In the genomic region with DNA sequence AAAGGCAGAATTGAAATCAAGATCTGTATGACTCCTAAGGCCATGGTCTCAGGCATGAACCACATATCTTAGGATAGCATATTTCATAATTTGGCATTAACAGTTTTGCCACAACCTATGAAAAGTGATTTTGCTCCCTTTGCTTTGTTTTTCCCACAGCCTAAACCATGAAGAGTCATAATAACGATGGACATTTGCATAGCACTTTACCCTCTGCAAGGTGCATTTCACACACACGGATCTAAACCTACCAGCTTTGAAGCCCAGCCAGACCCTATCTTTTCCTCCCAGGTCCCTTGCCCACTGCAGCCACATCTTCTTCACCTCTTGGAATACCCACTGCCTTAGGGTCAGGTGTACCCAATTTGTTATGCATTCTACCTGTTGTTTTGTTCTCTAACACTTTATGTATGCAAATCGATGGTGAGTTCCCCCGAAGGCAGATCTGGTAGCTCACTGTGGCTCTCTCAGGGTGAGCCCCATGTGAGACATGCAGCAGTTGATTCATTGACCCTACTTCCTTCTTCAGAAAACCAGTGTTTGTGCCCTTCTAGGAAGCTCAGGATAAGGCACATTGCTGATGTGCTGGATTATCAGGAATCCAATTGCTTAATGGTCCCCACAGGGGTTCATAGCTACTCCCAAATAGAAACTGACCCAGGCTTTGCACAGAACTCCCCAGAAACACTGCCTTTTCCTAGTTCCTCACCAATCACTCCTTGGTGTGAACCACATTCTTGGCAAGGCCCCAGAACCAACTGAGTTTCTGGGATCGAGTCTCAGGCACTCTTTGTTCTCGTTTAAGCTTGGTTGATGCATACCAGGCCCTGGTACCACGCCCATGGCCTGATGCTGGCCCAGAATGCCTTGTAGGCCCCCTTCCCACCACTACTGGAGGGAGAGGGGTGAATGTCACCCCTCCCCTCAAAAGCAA, we compare ENCODE assay signal across 10 cellular contexts. TPM values are rescaled to one million over a fixed set of nuclear protein-coding genes. Genes with fewer than 3 reads are reported as not detected.
DNase-seq lines count a peak whose midpoint lies in the region; ATAC-seq and TF ChIP-seq lines count a peak whose summit lies in the region.
"Had no signal": no experiment of that assay in that cellular context is flagged by ENCODE, and none has a peak within 500 bp of the region (broad histone marks: within the 10 kb centered on the region; RNA-seq: fewer than 3 reads in every experiment).

No MANE protein-coding gene starts in this region.

- WGBS in neuronal stem cell (ENCODE audit: extremely low coverage in 2 of 2, insufficient read length in 2 of 2, insufficient replicate concordance in 1 of 2), 2 donors = no CpG with 5 or more reads among the region's 7 CpGs
- 80 to 86% methylated on average over 7 of the region's 7 CpGs for WGBS in testis, 2 donors

- H3K27ac Mint-ChIP-seq in GM23338 = no peak overlapping the region
- peak overlapping the region; percentile 5 to 88 (median 12) for H3K27ac Mint-ChIP-seq in IgD-negative memory B cell

- H3K36me3 ChIP-seq in GM23338 (ENCODE audit: insufficient read depth) (no peaks in the 10 kb centered on the region), neuronal stem cell (replicated peaks in 1 of 2; ENCODE audit: control insufficient read depth in 2 of 2, insufficient read depth in 2 of 2, low read length in 2 of 2) (no peaks in the 10 kb centered on the region), testis (ENCODE audit: low read depth, missing control alignments) (no peaks in the 10 kb centered on the region)

- no peaks in the 10 kb centered on the region for H3K79me2 ChIP-seq in GM23338 (replicated peaks; ENCODE audit: insufficient read depth)

- peaks cover 38% of the 10 kb centered on the region for H3K4me1 Mint-ChIP-seq in GM23338
- H3K4me1 Mint-ChIP-seq in IgD-negative memory B cell = peaks cover 43 to 51% (median 51%) of the 10 kb centered on the region in 3 donors

- intact Hi-C loops in testis (cut with DNase I; ENCODE audit: low total_unique reads) = no loop called here

- H3K27ac ChIP-seq in GM23338 (ENCODE audit: low read depth) (no peak overlapping the region), neuronal stem cell (replicated peaks; ENCODE audit: low read length) (no peak overlapping the region), testis (no peak overlapping the region)
- H3K27ac ChIP-seq: esophagus squamous epithelium had no signal

- no peak overlapping the region for H2BK5ac ChIP-seq in neuronal stem cell (ENCODE audit: low read length)

- no peaks in the 10 kb centered on the region for H4K20me1 ChIP-seq in GM23338 (replicated peaks; ENCODE audit: insufficient read depth)

- H2BK15ac ChIP-seq in neuronal stem cell (ENCODE audit: low read length) = no peak overlapping the region

- H3K18ac ChIP-seq in neuronal stem cell (ENCODE audit: low read length) = no peak overlapping the region

- H4K8ac ChIP-seq in neuronal stem cell (ENCODE audit: low read depth, low read length) = no peak overlapping the region

- H3K9me3 ChIP-seq in neuronal stem cell (replicated peaks in 1 of 2; ENCODE audit: control insufficient read depth in 2 of 2, insufficient read depth in 1 of 2, low read depth in 1 of 2, low read length in 2 of 2) (no peaks in the 10 kb centered on the region), testis (no peaks in the 10 kb centered on the region)
- H3K9me3 ChIP-seq: esophagus squamous epithelium had no signal

- H3K4me1 ChIP-seq in GM23338 (ENCODE audit: insufficient read depth) (peaks cover 36% of the 10 kb centered on the region), neuronal stem cell (ENCODE audit: control insufficient read depth in 2 of 2, insufficient read depth in 1 of 2, low read depth in 1 of 2, low read length in 2 of 2) (peaks cover 0 to 2% of the 10 kb centered on the region in 2 donors), testis (no peaks in the 10 kb centered on the region)

- TF ChIP-seq POLR2A in testis (IDR thresholded peaks at IDR 0.05) = no peak

- H3K79me1 ChIP-seq in neuronal stem cell (ENCODE audit: low read depth, low read length) = no peaks in the 10 kb centered on the region

- H3K27me3 ChIP-seq in GM23338 (ENCODE audit: insufficient read depth) = no peaks in the 10 kb centered on the region
- no peaks in the 10 kb centered on the region for H3K27me3 ChIP-seq in neuronal stem cell (ENCODE audit: control insufficient read depth in 3 of 3, insufficient read depth in 3 of 3, low read depth in 1 of 3, low read length in 3 of 3)
- H3K27me3 ChIP-seq in testis = no peaks in the 10 kb centered on the region
- H3K27me3 ChIP-seq: esophagus squamous epithelium had no signal

- no peak overlapping the region for H3K14ac ChIP-seq in neuronal stem cell (ENCODE audit: low read length)

- H3K4me3 ChIP-seq in GM23338 (no peak overlapping the region), neuronal stem cell (ENCODE audit: low read length in 2 of 2) (no peak overlapping the region), testis (no peak overlapping the region)
- H3K4me3 ChIP-seq: esophagus squamous epithelium, K562 had no signal

- H2BK120ac ChIP-seq in neuronal stem cell (ENCODE audit: low read depth, low read length) = no peak overlapping the region

- no peak overlapping the region for H2AK5ac ChIP-seq in neuronal stem cell (ENCODE audit: low read depth, low read length)

- no peak overlapping the region for H3K4ac ChIP-seq in neuronal stem cell (ENCODE audit: low read length)

- H3K4me2 ChIP-seq in GM23338 (peak overlapping the region; percentile 2), neuronal stem cell (ENCODE audit: insufficient read depth, low read length, poor library complexity, severe bottlenecking) (no peak overlapping the region)

- peak overlapping the region; percentile 1 for H2BK12ac ChIP-seq in neuronal stem cell (ENCODE audit: low read length)

- H3K27me3 Mint-ChIP-seq in GM23338 (ENCODE audit: insufficient read depth, low read depth, poor library complexity) (peaks cover 15% of the 10 kb centered on the region), IgD-negative memory B cell (no peaks in the 10 kb centered on the region)

- no peaks in the 10 kb centered on the region for H3F3A ChIP-seq in GM23338 (replicated peaks; ENCODE audit: low read depth)

- TF ChIP-seq CTCF in GM23338 (conservative IDR thresholded peaks at IDR 0.05; ENCODE audit: low read depth in 2 of 2) = no peak
- TF ChIP-seq CTCF in testis (IDR thresholded peaks at IDR 0.05) = no peak

- H3K9me3 Mint-ChIP-seq in GM23338 (no peaks in the 10 kb centered on the region), IgD-negative memory B cell (no peaks in the 10 kb centered on the region)

- ATAC-seq in GM18909 (IDR thresholded peaks at IDR 0.05; ENCODE audit: poor library complexity, unreplicated experiment) = peak; percentile 63
- peak; percentile 82 for ATAC-seq in GM23338
- ATAC-seq in HG03139 (IDR thresholded peaks at IDR 0.05; ENCODE audit: unreplicated experiment) = no peak
- ATAC-seq: K562 had no signal

- no peaks in the 10 kb centered on the region for H3K9me2 ChIP-seq in GM23338 (ENCODE audit: insufficient read depth)

- no peak overlapping the region for H2AFZ ChIP-seq in GM23338
- no peak overlapping the region for H2AFZ ChIP-seq in neuronal stem cell (ENCODE audit: low read length)

- H3K23ac ChIP-seq in neuronal stem cell (ENCODE audit: low read depth, low read length, poor library complexity) = no peak overlapping the region

- no peak overlapping the region for H4K91ac ChIP-seq in neuronal stem cell (ENCODE audit: low read depth, low read length, poor library complexity)

- no peaks in the 10 kb centered on the region for H3K36me3 Mint-ChIP-seq in GM23338 (ENCODE audit: low read depth)
- peaks cover 7% of the 10 kb centered on the region for H3K36me3 Mint-ChIP-seq in IgD-negative memory B cell

- no peak overlapping the region for H3K9ac ChIP-seq in neuronal stem cell (ENCODE audit: low read depth, low read length, poor library complexity)

- H3K4me3 Mint-ChIP-seq in GM23338 (no peak overlapping the region), IgD-negative memory B cell (peak overlapping the region; percentile 2 to 85 (median 45))

- DNase-seq in GM23338 (ENCODE audit: low spot score) (no peak), neuronal stem cell (ENCODE audit: low spot score) (no peak), DMS114 treated with DMSO at 0.1 percent for 48 hours (lab: John Stamatoyannopoulos, UW; ENCODE audit: unreplicated experiment) (no peak), testis (no peak)
- DNase-seq: esophagus squamous epithelium, SHP77 treated with DMSO at 0.1 percent for 48 hours had no signal

RNA-seq across cellular contexts. Expression of a gene that starts 8.8 kb away (rescaled TPM):
- 4.2 and 4.3 TPM in 2 replicates for total RNA-seq in GM23338 (2014; rRNA removed; shearing (Covaris generic))
- 0.61 and 1.2 TPM in 2 replicates for polyA plus RNA-seq in GM23338 (2016; fragmentation: Nextera tagmentation; extraction: Ambion mirVana)
- 9.0 TPM for polyA plus RNA-seq in IgD-negative memory B cell
- polyA plus RNA-seq in neuronal stem cell (2013, experiment 1 of 2) = 0.50 TPM
- 0.43 TPM for polyA plus RNA-seq in neuronal stem cell (2013, experiment 2 of 2)
- total RNA-seq in testis = 1 to 10 TPM; 5.2 to 5.6 TPM
- 6.2 TPM for polyA plus RNA-seq in testis (ENCODE audit: insufficient read depth, low read depth, low replicate concordance)
